9 cellular contexts compared by ENCODE assay signal in genomic region chr4:71229477-71230257, GRCh38.
DNase-seq lines count a peak whose midpoint lies in the region; ATAC-seq and TF ChIP-seq lines count a peak whose summit lies in the region.
"Had no signal": no experiment of that assay in that cellular context is flagged by ENCODE, and none has a peak within 500 bp of the region (broad histone marks: within the 10 kb centered on the region; RNA-seq: fewer than 3 reads in every experiment).

No MANE protein-coding gene starts in this region.

- TF ChIP-seq CTCF in Peyer's patch (IDR thresholded peaks at IDR 0.05) = peak in 4 of 6 experiments; percentile 48 to 81 (median 72)
- peak; percentile 86 for TF ChIP-seq CTCF in epithelial cell of esophagus (IDR thresholded peaks at IDR 0.05; ENCODE audit: insufficient read depth, low read depth, low read length, missing control alignments)

- 27 to 31% methylated on average over 9 of the region's 9 CpGs for WGBS in aorta, 2 donors

- H3K36me3 ChIP-seq in Peyer's patch (no peaks in the 10 kb centered on the region), muscle layer of duodenum (ENCODE audit: control insufficient read depth in 1 of 2, insufficient read depth in 2 of 2, low read length in 2 of 2) (no peaks in the 10 kb centered on the region), aorta (ENCODE audit: control insufficient read depth in 1 of 2, insufficient read depth in 2 of 2, low read length in 1 of 2) (no peaks in the 10 kb centered on the region)

- no peaks in the 10 kb centered on the region for H3K9me3 Mint-ChIP-seq in activated naive CD4-positive, alpha-beta T cell treated with anti-CD3 and anti-CD28 coated beads, Interleukin-2, amount 50 U/mL, for 72 hours
- H3K9me3 Mint-ChIP-seq: activated B cell treated with CpG ODN at 0.5 μM for 24 hours had no signal

- H3K27ac Mint-ChIP-seq in activated naive CD4-positive, alpha-beta T cell treated with anti-CD3 and anti-CD28 coated beads, Interleukin-2, amount 50 U/mL, for 72 hours = no peak overlapping the region
- H3K27ac Mint-ChIP-seq: activated B cell treated with CpG ODN at 0.5 μM for 24 hours had no signal

- no peak for TF ChIP-seq POLR2A in Peyer's patch (IDR thresholded peaks at IDR 0.05)

- DNase-seq in DMS53 treated with DMSO at 0.1 percent for 48 hours (lab: John Stamatoyannopoulos, UW; ENCODE audit: unreplicated experiment) (peak; percentile 21), HCEC 1CT (peak; percentile 46), Peyer's patch (peak in 1 of 3 donors; percentile 51), epithelial cell of esophagus (ENCODE audit: low read depth) (peak; percentile 58), aorta (no peak)
- DNase-seq in activated naive CD4-positive, alpha-beta T cell treated with anti-CD3 and anti-CD28 coated beads, Interleukin-2, amount 50 U/mL, for 72 hours (ENCODE audit: low spot score in 2 of 2) = no peak
- DNase-seq: activated B cell treated with CpG ODN at 0.5 μM for 24 hours had no signal

- H3K27me3 ChIP-seq in Peyer's patch (no peaks in the 10 kb centered on the region), muscle layer of duodenum (ENCODE audit: low read depth, low read length) (no peaks in the 10 kb centered on the region), aorta (ENCODE audit: control insufficient read depth in 1 of 2, insufficient read depth in 2 of 2, low read length in 1 of 2) (no peaks in the 10 kb centered on the region)

- intact Hi-C loops in aorta (cut with DNase I) = loop anchor here in 1 of 2 donors (2.0 to 10.0 kb wide), 4 partner anchors 42 to 483 kb away; no protein-coding TSS in a partner anchor

- no peaks in the 10 kb centered on the region for H3K9me3 ChIP-seq in Peyer's patch
- H3K9me3 ChIP-seq in muscle layer of duodenum (ENCODE audit: control insufficient read depth in 1 of 2, low read length in 2 of 2) = no peaks in the 10 kb centered on the region
- H3K9me3 ChIP-seq in aorta (ENCODE audit: control insufficient read depth, low read length) = no peaks in the 10 kb centered on the region

- no peaks in the 10 kb centered on the region for H3K36me3 Mint-ChIP-seq in activated naive CD4-positive, alpha-beta T cell treated with anti-CD3 and anti-CD28 coated beads, Interleukin-2, amount 50 U/mL, for 72 hours

- H3K27ac ChIP-seq in Peyer's patch = peak overlapping the region in 1 of 4 donors; percentile 63
- H3K27ac ChIP-seq in muscle layer of duodenum (ENCODE audit: low read length) = no peak overlapping the region
- no peak overlapping the region for H3K27ac ChIP-seq in aorta (ENCODE audit: low read depth in 1 of 2, low read length in 2 of 2)

- H3K4me3 ChIP-seq in Peyer's patch (peak overlapping the region in 1 of 4 donors; percentile 11), epithelial cell of esophagus (ENCODE audit: low read length) (no peak overlapping the region), muscle layer of duodenum (ENCODE audit: low read depth in 1 of 2, low read length in 2 of 2) (peak overlapping the region; percentile 4 to 38), aorta (ENCODE audit: low read length in 2 of 2) (no peak overlapping the region)

- peaks cover 0 to 26% (median 0%) of the 10 kb centered on the region in 4 donors for H3K4me1 ChIP-seq in Peyer's patch
- H3K4me1 ChIP-seq in muscle layer of duodenum (ENCODE audit: control insufficient read depth in 1 of 2, insufficient read depth in 2 of 2, low read length in 2 of 2) = peaks cover 12 to 28% of the 10 kb centered on the region in 2 donors
- H3K4me1 ChIP-seq in aorta (ENCODE audit: control insufficient read depth in 1 of 2, insufficient read depth in 2 of 2, low read length in 2 of 2) = peaks cover 0 to 3% of the 10 kb centered on the region in 2 donors

- ATAC-seq in HG03135 (IDR thresholded peaks at IDR 0.05; ENCODE audit: unreplicated experiment) (no peak), aorta (ENCODE audit: low FRiP score) (no peak)
- ATAC-seq in activated naive CD4-positive, alpha-beta T cell treated with anti-CD3 and anti-CD28 coated beads, Interleukin-2, amount 50 U/mL, for 72 hours = no peak

Comparison
In these comparisons a context has a peak if more than half of its experiments do, and no peak if none do; other contexts are left out.
1. DNase-seq: peak in DMS53 treated with DMSO at 0.1 percent for 48 hours (single experiment), HCEC 1CT (single experiment) and epithelial cell of esophagus (single experiment); none in activated naive CD4-positive, alpha-beta T cell treated with anti-CD3 and anti-CD28 coated beads, Interleukin-2, amount 50 U/mL, for 72 hours (0 of 2) and aorta (0 of 2).
2. H3K4me3 ChIP-seq: peak in muscle layer of duodenum (2 of 2); none in epithelial cell of esophagus (single experiment) and aorta (0 of 2).